ENCODE assay signal across 8 cellular contexts in genomic region chr1:156816561-156817328, GRCh38. TPM values are rescaled to one million over a fixed set of nuclear protein-coding genes. Genes with fewer than 3 reads are reported as not detected.
DNase-seq lines count a peak whose midpoint lies in the region; ATAC-seq and TF ChIP-seq lines count a peak whose summit lies in the region.

Gene SH2D2A (minus strand): TSS chr1:156816848. CDS start chr1:156816708, 140 bp downstream.

- ATAC-seq in HG02884 (IDR thresholded peaks at IDR 0.05; ENCODE audit: unreplicated experiment) (peak; percentile 75), lower lobe of right lung (peak; percentile 65 to 80)

- no peaks in the 10 kb centered on the region for H3K27me3 ChIP-seq in lower lobe of right lung (ENCODE audit: low read depth)

- DNase-seq in SKM-1 (lab: John Stamatoyannopoulos, UW; ENCODE audit: unreplicated experiment) (peak; percentile 86), lower lobe of right lung (peak; percentile 67), NCI-H748 treated with DMSO at 0.1 percent for 48 hours (lab: John Stamatoyannopoulos, UW) (no peak), NCI-H146 (lab: John Stamatoyannopoulos, UW) (no peak)
- DNase-seq in activated naive CD4-positive, alpha-beta T cell treated with Interleukin-2 at 50 U/mL for 16 hours: peak; percentile 94
- peak; percentile 93 to 96 for DNase-seq in stimulated activated CD8-positive, alpha-beta memory T cell treated with anti-CD3 and anti-CD28 coated beads, Interleukin-4, amount 100 ng/mL, for 4 hours (ENCODE audit: low read depth in 2 of 2, low spot score in 1 of 2)

- H3K27ac ChIP-seq in lower lobe of right lung: peak within 1 kb of the TSS; percentile 60

- intact Hi-C loops in lower lobe of right lung (cut with DNase I): no loop called here

- H3K36me3 ChIP-seq in lower lobe of right lung: no peaks in the 10 kb centered on the region

- H3K9me3 ChIP-seq in lower lobe of right lung: no peaks in the 10 kb centered on the region

- TF ChIP-seq POLR2A in GM10847 (IDR thresholded peaks at IDR 0.05; ENCODE audit: extremely low read depth, insufficient read length): peak; percentile 27

- peak within 1 kb of the TSS; percentile 56 for H3K4me3 ChIP-seq in lower lobe of right lung

- no peak for TF ChIP-seq CTCF in lower lobe of right lung (IDR thresholded peaks at IDR 0.05)

- H3K4me1 ChIP-seq in lower lobe of right lung: peaks cover 28% of the 10 kb centered on the region

RNA-seq across cellular contexts. Expression of gene SH2D2A, which starts in this region (rescaled TPM):
- 3.5 TPM for total RNA-seq in lower lobe of right lung

Comparison
In these comparisons a context has a peak if more than half of its experiments do, and no peak if none do; other contexts are left out.
1. DNase-seq: peak in SKM-1 (single experiment), activated naive CD4-positive, alpha-beta T cell treated with Interleukin-2 at 50 U/mL for 16 hours (single experiment), lower lobe of right lung (single experiment) and stimulated activated CD8-positive, alpha-beta memory T cell treated with anti-CD3 and anti-CD28 coated beads, Interleukin-4, amount 100 ng/mL, for 4 hours (2 of 2); none in NCI-H748 treated with DMSO at 0.1 percent for 48 hours (single experiment) and NCI-H146 (single experiment).